Comparison of ENCODE assay signal across 1 cellular context in genomic region chr5:76292923-76293322, GRCh38.
TF ChIP-seq lines count a peak whose summit lies in the region.

No MANE protein-coding gene starts in this region.

TF ChIP-seq in WTC11, 78 proteins besides CTCF, POLR2A, EP300 and RAD21 (continued from another document):
- TF ChIP-seq NFATC4 (CRISPR knock-in tag; IDR thresholded peaks at IDR 0.05), result no peak
- TF ChIP-seq NFE2L1 (CRISPR knock-in tag; IDR thresholded peaks at IDR 0.05), result no peak
- TF ChIP-seq IRF2 (CRISPR knock-in tag; IDR thresholded peaks at IDR 0.05; ENCODE audit: borderline replicate concordance, low read depth), result no peak
- TF ChIP-seq MLX (CRISPR knock-in tag; IDR thresholded peaks at IDR 0.05), result no peak
